In genomic region chr22:21469097-21469994, GRCh38 we compare ENCODE assay signal across 1 cellular context. TPM values are rescaled to one million over a fixed set of nuclear protein-coding genes. Genes with fewer than 3 reads are reported as not detected.
"Had no signal": no experiment of that assay in that cellular context is flagged by ENCODE, and none has a peak within 500 bp of the region (broad histone marks: within the 10 kb centered on the region; RNA-seq: fewer than 3 reads in every experiment).

No MANE protein-coding gene starts in this region.

RNA-seq across cellular contexts. Expression of gene TMEM191C, which starts 2.2 kb away (rescaled TPM):
- total RNA-seq: ascending aorta had no signal
